8 cellular contexts compared by ENCODE assay signal in the genomic region with DNA sequence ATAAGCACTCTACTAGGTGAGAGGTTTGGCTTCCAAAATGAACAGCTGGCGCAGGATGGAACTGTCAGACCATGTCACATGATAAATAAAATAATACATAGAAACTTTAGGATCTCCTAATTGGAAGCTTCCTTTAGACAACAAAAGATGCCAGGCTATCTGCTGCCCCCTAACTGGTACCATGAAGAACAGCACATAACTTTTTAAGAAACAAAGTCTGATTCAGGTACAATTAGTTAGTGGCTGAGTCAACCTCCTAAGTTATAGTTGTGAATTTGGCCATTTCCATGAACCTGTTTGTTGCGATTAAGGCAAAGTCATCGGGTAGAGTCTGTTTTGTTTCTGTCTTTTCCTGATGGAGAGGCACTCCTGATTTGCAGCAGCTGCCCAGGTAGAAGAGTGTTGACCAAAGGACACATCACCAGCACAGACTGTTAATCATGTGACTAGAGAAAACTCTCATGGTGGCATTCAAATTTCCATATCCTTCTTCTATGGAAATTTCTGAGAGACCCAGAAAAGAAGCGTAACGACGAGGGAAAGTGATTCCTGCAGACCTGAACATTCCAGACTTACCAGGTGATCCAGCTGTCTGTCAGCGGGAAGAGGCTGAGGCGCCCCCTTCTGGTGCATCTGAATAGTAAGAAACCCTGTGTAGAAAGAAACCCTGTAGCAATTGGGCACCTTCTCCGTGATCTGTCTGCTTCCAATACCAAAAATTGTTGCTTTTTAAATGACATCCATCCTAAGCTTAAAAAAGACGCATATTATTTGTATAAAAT. TPM values are rescaled to one million over a fixed set of nuclear protein-coding genes. Genes with fewer than 3 reads are reported as not detected.
DNase-seq lines count a peak whose midpoint lies in the region; ATAC-seq and TF ChIP-seq lines count a peak whose summit lies in the region.

No MANE protein-coding gene starts in this region.

- no peaks in the 10 kb centered on the region for H3K9me2 ChIP-seq in DOHH2 (replicated peaks; ENCODE audit: control insufficient read depth, low read length)

- POLR2A ChIA-PET in naive thymus-derived CD8-positive, alpha-beta T cell (lab: Charles Lee), result no interaction called here

- no peak for ATAC-seq in HG02981 (IDR thresholded peaks at IDR 0.05; ENCODE audit: unreplicated experiment)
- no peak for ATAC-seq in naive thymus-derived CD8-positive, alpha-beta T cell

- peak; percentile 54 for DNase-seq in choroid plexus epithelial cell (ENCODE audit: low read depth)
- DNase-seq in midbrain (lab: John Stamatoyannopoulos, UW), result peak; percentile 23
- no peak for DNase-seq in G401 (ENCODE audit: low spot score)
- DNase-seq in GF-D8 (lab: John Stamatoyannopoulos, UW), result no peak
- DNase-seq in naive thymus-derived CD8-positive, alpha-beta T cell, result no peak

- no peaks in the 10 kb centered on the region for H3K9me3 ChIP-seq in DOHH2 (ENCODE audit: control insufficient read depth, insufficient read depth, low read length)

- TF ChIP-seq CTCF in DOHH2 (IDR thresholded peaks at IDR 0.05; ENCODE audit: low read depth, low read length, poor library complexity, severe bottlenecking) (peak; percentile 83), LNCAP (IDR thresholded peaks at IDR 0.05) (peak; percentile 63), choroid plexus epithelial cell (conservative IDR thresholded peaks at IDR 0.05; ENCODE audit: low read depth, low read length) (peak; percentile 73)

- H3K4me1 ChIP-seq in DOHH2 (ENCODE audit: control insufficient read depth, low read length), result no peaks in the 10 kb centered on the region

- no peak overlapping the region for H3K4me2 ChIP-seq in DOHH2 (ENCODE audit: low read length)

- H3K4me3 ChIP-seq in DOHH2 (ENCODE audit: low read length) (no peak overlapping the region), choroid plexus epithelial cell (ENCODE audit: low read depth, low read length) (no peak overlapping the region)

- peaks cover 14 to 46% (median 19%) of the 10 kb centered on the region in 5 donors for H3K27me3 Mint-ChIP-seq in naive thymus-derived CD8-positive, alpha-beta T cell

- no peak overlapping the region for H3K27ac ChIP-seq in DOHH2 (ENCODE audit: low read depth, low read length)

- H3K9me3 Mint-ChIP-seq in naive thymus-derived CD8-positive, alpha-beta T cell, result peaks cover 0 to 3% (median 0%) of the 10 kb centered on the region in 9 donors

- H3K27me3 ChIP-seq in DOHH2 (ENCODE audit: control insufficient read depth, low read length), result no peaks in the 10 kb centered on the region; the same call in 1 of the 2 replicates

- no peaks in the 10 kb centered on the region for H4K20me1 ChIP-seq in DOHH2 (ENCODE audit: control insufficient read depth, insufficient read depth, low read depth, low read length)

- no peaks in the 10 kb centered on the region for H3K36me3 ChIP-seq in DOHH2 (ENCODE audit: control insufficient read depth, low read length)

- in situ Hi-C loops in G401 (cut with HindIII; ENCODE audit: low sequenced_read_pairs), result no loop called here

- H3K4me1 Mint-ChIP-seq in naive thymus-derived CD8-positive, alpha-beta T cell, result peaks cover 0 to 2% (median under 1%) of the 10 kb centered on the region in 4 donors

- H3K79me2 ChIP-seq in DOHH2 (ENCODE audit: control insufficient read depth, low read length), result no peaks in the 10 kb centered on the region

- H3K36me3 Mint-ChIP-seq in naive thymus-derived CD8-positive, alpha-beta T cell, result peaks cover 0 to 8% (median 0%) of the 10 kb centered on the region in 3 donors

- H3K27ac Mint-ChIP-seq in naive thymus-derived CD8-positive, alpha-beta T cell, result no peak overlapping the region

- H3F3A ChIP-seq in DOHH2 (ENCODE audit: control insufficient read depth, insufficient read depth), result no peaks in the 10 kb centered on the region

- no peak overlapping the region for H3K4me3 Mint-ChIP-seq in naive thymus-derived CD8-positive, alpha-beta T cell

RNA-seq across cellular contexts. Expression of a gene that starts 8.6 kb away (rescaled TPM):
- not detected in 2 replicates for total RNA-seq in G401 (2014; rRNA removed; shearing (Covaris generic))
- total RNA-seq in naive thymus-derived CD8-positive, alpha-beta T cell, result not detected
- polyA plus RNA-seq in naive thymus-derived CD8-positive, alpha-beta T cell, result not detected

Comparison
In these comparisons a context has a peak if more than half of its experiments do, and no peak if none do; other contexts are left out.
1. DNase-seq: peak in choroid plexus epithelial cell (single experiment) and midbrain (single experiment); none in G401 (single experiment), GF-D8 (single experiment) and naive thymus-derived CD8-positive, alpha-beta T cell (0 of 10).
2. Peak in every context shown above with its lines, with median percentiles within 50 percentile points of each other: CTCF ChIP-seq.